ENCODE assay signal across 8 cellular contexts in genomic region chr1:44739361-44740178, GRCh38. TPM values are rescaled to one million over a fixed set of nuclear protein-coding genes. Genes with fewer than 3 reads are reported as not detected.
DNase-seq lines count a peak whose midpoint lies in the region; ATAC-seq and TF ChIP-seq lines count a peak whose summit lies in the region.

Gene KIF2C, plus strand, starts transcription at chr1:44739837. Its CDS starts 96 bp downstream, at chr1:44739933.

- ATAC-seq in GM18909 (IDR thresholded peaks at IDR 0.05; ENCODE audit: poor library complexity, unreplicated experiment), result peak; percentile 98
- peak; percentile 98 for ATAC-seq in HG03175 (IDR thresholded peaks at IDR 0.05; ENCODE audit: unreplicated experiment)
- ATAC-seq in WTC11, result peak; percentile 98

- H3K4me3 Mint-ChIP-seq in WTC11 (peak within 1 kb of the TSS; percentile 99), immature natural killer cell (peak within 1 kb of the TSS; percentile 93 to 97 (median 95))

- H3K9me3 ChIP-seq in AG04450 (ENCODE audit: control insufficient read depth, insufficient read depth, low read length), result peaks cover 5% of the 10 kb centered on the region; the same call in 1 of the 2 replicates

- CTCF ChIA-PET in AG04450 (lab: Charles Lee), result interaction anchor here (10.4 kb wide), 1 partner anchor 8 kb away, joined by 89 read pairs; the partner anchor contains the start of gene RNU5D-1
- CTCF ChIA-PET in WTC11 (lab: Charles Lee), result interaction anchor here (1.5 kb wide), 1 partner anchor 8 kb away, joined by 6 read pairs; the partner anchor contains the start of gene RNU5D-1

- H3K9me3 Mint-ChIP-seq in WTC11 (peaks cover 8% of the 10 kb centered on the region), immature natural killer cell (no peaks in the 10 kb centered on the region)

- H3K4me1 Mint-ChIP-seq in WTC11 (peaks cover 12% of the 10 kb centered on the region), immature natural killer cell (peaks cover 17 to 20% of the 10 kb centered on the region in 2 donors)

- no peak for TF ChIP-seq CTCF in AG04450 (IDR thresholded peaks at IDR 0.05; ENCODE audit: low read depth, low read length)
- no peak for TF ChIP-seq CTCF in WTC11 (IDR thresholded peaks at IDR 0.05)

- POLR2A ChIA-PET in AG04450 (lab: Yijun Ruan, JAX) (interaction anchor here (1.0 kb wide), 1 partner anchor 9 kb away, joined by 3 read pairs; no protein-coding TSS in a partner anchor), WTC11 (lab: Charles Lee) (interaction anchor here (1.0 kb wide), 2 partner anchors 18 to 66 kb away, joined by 3 to 6 read pairs; partner anchors contain the start of genes ARMH1 and TMEM53)

- H3K27ac Mint-ChIP-seq in WTC11 (peak within 1 kb of the TSS; percentile 99), immature natural killer cell (peak within 1 kb of the TSS; percentile 94 to 97 (median 95))

- H3K27me3 Mint-ChIP-seq in WTC11 (ENCODE audit: low read depth) (no peaks in the 10 kb centered on the region), immature natural killer cell (ENCODE audit: low read depth in 3 of 3) (peaks cover 0 to 13% (median 2%) of the 10 kb centered on the region in 3 donors)

- peak within 1 kb of the TSS; percentile 93 for H3K4me3 ChIP-seq in AG04450 (ENCODE audit: low read depth, low read length)

- DNase-seq in AG04450 (ENCODE audit: low read depth, low spot score), result peak; percentile 93
- DNase-seq in NCI-H226, result peak; percentile 95
- peak; percentile 98 for DNase-seq in WTC11 (ENCODE audit: low spot score)
- DNase-seq in caudate nucleus (lab: John Stamatoyannopoulos, UW), result peak; percentile 77 to 98 (median 93)
- DNase-seq in immature natural killer cell, result peak; percentile 94 to 95 (median 94)
- DNase-seq in smooth muscle cell of the brain vasculature (ENCODE audit: low read depth, low spot score), result peak; percentile 96

- H3K36me3 Mint-ChIP-seq in WTC11, result peaks cover 33% of the 10 kb centered on the region
- no peaks in the 10 kb centered on the region for H3K36me3 Mint-ChIP-seq in immature natural killer cell

- peak within 1 kb of the TSS; percentile 86 for H3K27ac ChIP-seq in AG04450 (ENCODE audit: low read depth, low read length)
- H3K27ac ChIP-seq in caudate nucleus (ENCODE audit: low read depth, low read length), result peak within 1 kb of the TSS; percentile 92

- H3K27me3 ChIP-seq in AG04450 (ENCODE audit: control insufficient read depth, insufficient read depth, low read length), result no peaks in the 10 kb centered on the region

TF ChIP-seq in WTC11, 78 proteins besides CTCF, POLR2A, EP300 and RAD21:
- TF ChIP-seq GABPB1 (CRISPR knock-in tag; IDR thresholded peaks at IDR 0.05) (peak; percentile 55; the same call in 1 of the 2 replicates), NR1H2 (CRISPR knock-in tag; IDR thresholded peaks at IDR 0.05) (no peak), JUN (CRISPR knock-in tag; IDR thresholded peaks at IDR 0.05) (0 out of 2 replicates have a peak, but pooled peaks have one; percentile 50), CREM (CRISPR knock-in tag; IDR thresholded peaks at IDR 0.05) (peak; percentile 88), FOXJ3 (CRISPR knock-in tag; IDR thresholded peaks at IDR 0.05; ENCODE audit: borderline replicate concordance) (no peak), FOXP1 (CRISPR knock-in tag; IDR thresholded peaks at IDR 0.05; ENCODE audit: borderline replicate concordance) (peak; percentile 74; the same call in 1 of the 2 replicates), RELA (CRISPR knock-in tag; IDR thresholded peaks at IDR 0.05; ENCODE audit: borderline replicate concordance) (no peak), PRRX2 (CRISPR knock-in tag; IDR thresholded peaks at IDR 0.05) (0 out of 2 replicates have a peak, but pooled peaks have one; percentile 55), E2F1 (CRISPR knock-in tag; IDR thresholded peaks at IDR 0.05) (peak; percentile 71; the same call in 1 of the 2 replicates), E2F4 (CRISPR knock-in tag; IDR thresholded peaks at IDR 0.05; ENCODE audit: borderline replicate concordance, low read depth) (peak; percentile 98), MYBL2 (CRISPR knock-in tag; IDR thresholded peaks at IDR 0.05) (peak; percentile 99), ETV6 (CRISPR knock-in tag; IDR thresholded peaks at IDR 0.05) (peak; percentile 87), SP1 (CRISPR knock-in tag; conservative IDR thresholded peaks at IDR 0.05) (peak; percentile 95), FOXK1 (CRISPR knock-in tag; IDR thresholded peaks at IDR 0.05) (peak; percentile 79), ZNF232 (CRISPR knock-in tag; IDR thresholded peaks at IDR 0.05) (0 out of 2 replicates have a peak, but pooled peaks have one; percentile 56), NFE2L1 (CRISPR knock-in tag; IDR thresholded peaks at IDR 0.05) (0 out of 2 replicates have a peak, but pooled peaks have one; percentile 52), HMGXB4 (CRISPR knock-in tag; IDR thresholded peaks at IDR 0.05) (0 out of 2 replicates have a peak, but pooled peaks have one; percentile 65), RORB (CRISPR knock-in tag; IDR thresholded peaks at IDR 0.05) (no peak), E2F5 (CRISPR knock-in tag; IDR thresholded peaks at IDR 0.05) (peak; percentile 88)

RNA-seq across cellular contexts. Expression of gene KIF2C, which starts in this region (rescaled TPM):
- 11.8 and 14.3 TPM in 2 replicates for polyA plus RNA-seq in AG04450 (2011; rRNA removed)
- polyA minus RNA-seq in AG04450 (2011; rRNA and poly(A)+ RNA removed), result 14.2 and 14.6 TPM in 2 replicates
- 82.6 to 93.8 TPM (median 85.4 TPM) in 3 replicates for total RNA-seq in WTC11 (2021)
- 1 to 10 TPM in 1 of 3 donors, under 1 TPM in 1, not detected in 1; 0.51 to 1.1 TPM for polyA plus RNA-seq in immature natural killer cell

Comparison
In these comparisons a context has a peak if more than half of its experiments do, and no peak if none do; other contexts are left out.
1. Peak in every context shown above with its lines: DNase-seq, ATAC-seq, H3K4me3 ChIP-seq and H3K27ac ChIP-seq.